23 cellular contexts compared by ENCODE assay signal in the genomic region with DNA sequence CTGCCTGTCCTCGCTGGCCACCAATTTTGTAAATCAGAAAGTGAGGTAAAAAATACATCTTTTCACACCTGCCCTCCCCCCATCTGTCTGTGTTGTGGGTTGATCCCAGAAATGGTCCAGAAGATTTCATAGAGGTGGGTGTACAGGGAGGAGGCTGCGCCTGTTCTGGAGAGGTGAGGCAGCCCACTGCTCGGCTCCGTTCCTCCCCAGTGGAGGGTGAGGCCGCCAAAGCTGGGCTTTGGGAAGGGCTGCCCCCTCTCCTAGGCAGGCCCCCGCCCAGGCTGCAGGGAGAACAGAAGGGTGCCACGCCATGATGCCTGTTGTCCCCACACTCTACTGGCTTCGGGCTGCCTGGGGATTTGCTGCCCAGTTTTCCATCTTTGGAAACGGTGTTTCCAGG. TPM values are rescaled to one million over a fixed set of nuclear protein-coding genes. Genes with fewer than 3 reads are reported as not detected.
A peak's percentile ranks its signal among the peaks of the same experiment; 100 is the strongest.
DNase-seq lines count a peak whose midpoint lies in the region; ATAC-seq and TF ChIP-seq lines count a peak whose summit lies in the region.
"Had no signal": no experiment of that assay in that cellular context is flagged by ENCODE, and none has a peak within 500 bp of the region (broad histone marks: within the 10 kb centered on the region; RNA-seq: fewer than 3 reads in every experiment).

No MANE protein-coding gene starts in this region.

- no peak for DNase-seq in left cardiac atrium
- DNase-seq in right atrium auricular region (ENCODE audit: low spot score), result no peak
- peak; percentile 7 for DNase-seq in Ammon's horn (ENCODE audit: low spot score)
- peak in 3 of 61 donors; percentile 2 to 6 (median 2) for DNase-seq in caudate nucleus (lab: John Stamatoyannopoulos, UW)
- DNase-seq in occipital lobe (lab: John Stamatoyannopoulos, UW), result peak; percentile 22
- DNase-seq in right lobe of liver, result no peak
- DNase-seq: 8988T; C1 segment of cervical spinal cord; CD4-positive, CD25-positive, alpha-beta regulatory T cell; CD8-positive, alpha-beta memory T cell; COR-L47; DMS 273 treated with DMSO at 0.1 percent for 48 hours; DMS53; DND-41; EL; H7; HFFc6 had no signal

- intact Hi-C loops in left cardiac atrium (cut with DNase I), result no loop called here
- intact Hi-C loops in right lobe of liver (cut with DNase I), result no loop called here

- H3K27me3 ChIP-seq in right atrium auricular region (no peaks in the 10 kb centered on the region), right lobe of liver (no peaks in the 10 kb centered on the region)

- no peak overlapping the region for H3K4me3 ChIP-seq in right atrium auricular region
- no peak overlapping the region for H3K4me3 ChIP-seq in right lobe of liver
- H3K4me3 ChIP-seq: GM23338 had no signal

- peaks cover 3 to 25% of the 10 kb centered on the region in 2 donors for H3K4me1 ChIP-seq in right atrium auricular region
- no peaks in the 10 kb centered on the region for H3K4me1 ChIP-seq in right lobe of liver

- H3K9me3 ChIP-seq in right atrium auricular region, result no peaks in the 10 kb centered on the region
- H3K9me3 ChIP-seq in right lobe of liver, result no peaks in the 10 kb centered on the region

- H3K27ac ChIP-seq in right atrium auricular region (peak overlapping the region in 1 of 2 donors; percentile 67), caudate nucleus (ENCODE audit: low read depth, low read length) (peak overlapping the region; percentile 77), right lobe of liver (no peak overlapping the region)

- WGBS in right lobe of liver (ENCODE audit: insufficient coverage, low coverage, low lambda C conversion rate, missing lambda C conversion rate), result 94% methylated on average over 4 of the region's 9 CpGs

- TF ChIP-seq CTCF in right atrium auricular region (IDR thresholded peaks at IDR 0.05) (no peak), right lobe of liver (IDR thresholded peaks at IDR 0.05) (no peak)

- TF ChIP-seq POLR2A in right lobe of liver (IDR thresholded peaks at IDR 0.05), result no peak

- ATAC-seq in left cardiac atrium, result peak; percentile 25 to 40
- no peak for ATAC-seq in HG02798 (IDR thresholded peaks at IDR 0.05; ENCODE audit: poor library complexity, unreplicated experiment)
- ATAC-seq in HG02840 (IDR thresholded peaks at IDR 0.05; ENCODE audit: low FRiP score, unreplicated experiment), result no peak
- ATAC-seq in right lobe of liver, result no peak
- ATAC-seq: GM23338, HCT116 had no signal

- H3K36me3 ChIP-seq in right atrium auricular region (peaks cover 72% of the 10 kb centered on the region), right lobe of liver (peaks cover 0 to 54% (median 21%) of the 10 kb centered on the region in 4 donors)

RNA-seq across cellular contexts. Expression of gene SMARCAL1, which starts 18.5 kb away (rescaled TPM):
- total RNA-seq in left cardiac atrium (10 to 100 TPM in 1 of 2 donors, 1 to 10 TPM in 1; 8.4 to 12.0 TPM), right atrium auricular region (10 to 100 TPM; 12.1 to 16.0 TPM), occipital lobe (11.4 TPM), right lobe of liver (10 to 100 TPM in 1 of 6 experiments, 1 to 10 TPM in 5; 6.1 to 11.0 (median 7.9) TPM)

RNA-seq across cellular contexts. Expression of gene MARCHF4, which starts 58.5 kb away (rescaled TPM):
- total RNA-seq in left cardiac atrium (under 1 TPM in 1 of 2 donors, not detected in 1; 0.34 TPM), right atrium auricular region (under 1 TPM in 1 of 2 donors, not detected in 1; 0.08 TPM), occipital lobe (8.7 TPM), right lobe of liver (not detected)
- total RNA-seq: B cell; CD4-positive, CD25-positive, alpha-beta regulatory T cell; CD8-positive, alpha-beta memory T cell; HT-29 had no signal

Comparison
In these comparisons a context has a peak if more than half of its experiments do, and no peak if none do; other contexts are left out.
1. ATAC-seq: peak in left cardiac atrium (2 of 2); none in HG02798 (single experiment), HG02840 (single experiment) and right lobe of liver (0 of 4).
2. DNase-seq: peak in Ammon's horn (single experiment) and occipital lobe (single experiment); none in left cardiac atrium (single experiment), right atrium auricular region (single experiment) and right lobe of liver (0 of 3).